30 cellular contexts compared by ENCODE assay signal in the genomic region with DNA sequence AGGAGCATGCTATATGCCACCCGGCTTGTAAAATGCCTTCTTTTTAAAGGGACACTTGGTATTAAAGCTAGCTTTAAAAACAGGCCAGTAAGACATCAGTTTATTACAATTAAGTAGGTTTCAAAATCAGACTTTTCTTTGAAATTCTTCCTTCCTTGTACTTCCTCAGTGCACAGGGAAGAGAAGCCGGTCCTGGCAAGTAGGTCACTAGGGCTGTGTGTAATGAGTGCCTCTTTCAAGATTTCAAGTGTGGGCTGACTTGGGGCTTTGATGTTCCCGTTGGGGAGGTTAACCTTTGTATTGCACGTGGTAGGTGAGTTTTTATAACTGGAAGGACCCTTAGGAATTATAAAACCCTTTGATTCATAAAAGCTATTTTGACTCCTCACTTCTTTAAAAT.
"Had no signal": no experiment of that assay in that cellular context is flagged by ENCODE, and none has a peak within 500 bp of the region (broad histone marks: within the 10 kb centered on the region; RNA-seq: fewer than 3 reads in every experiment).

No MANE protein-coding gene starts in this region.

- H3K9me3 Mint-ChIP-seq: activated naive CD4-positive, alpha-beta T cell treated with anti-CD3 and anti-CD28 coated beads for 36 hours; activated naive CD4-positive, alpha-beta T cell treated with anti-CD3 and anti-CD28 coated beads, Interleukin-2, amount 50 U/mL, for 24 hours; activated naive CD8-positive, alpha-beta T cell treated with anti-CD3 and anti-CD28 coated beads for 36 hours; activated naive CD8-positive, alpha-beta T cell treated with anti-CD3 and anti-CD28 coated beads, Interleukin-2, amount 50 U/mL, for 24 hours; activated T-cell treated with anti-CD3 and anti-CD28 coated beads, Interleukin-2, amount 50 U/mL, for 4 hours; effector memory CD8-positive, alpha-beta T cell had no signal

- H3K4me1 Mint-ChIP-seq: activated naive CD4-positive, alpha-beta T cell treated with anti-CD3 and anti-CD28 coated beads, Interleukin-2, amount 50 U/mL, for 24 hours had no signal

- DNase-seq: activated CD4-positive, alpha-beta memory T cell treated with anti-CD3 and anti-CD28 coated beads, Interleukin-2, amount 10 ng/mL, durations not matched to agents 7 days and 5 days; activated CD4-positive, alpha-beta T cell treated with anti-CD3 and anti-CD28 coated beads for 1 hour; activated CD4-positive, alpha-beta T cell treated with anti-CD3 and anti-CD28 coated beads for 4 hours; activated CD4-positive, alpha-beta T cell treated with anti-CD3 and anti-CD28 coated beads, Interleukin-2, amount 10 ng/mL, durations not matched to agents 7 days and 5 days; activated CD4-positive, alpha-beta T cell treated with anti-CD3 and anti-CD28 coated beads, Interleukin-2, amount 50 U/mL, for 4 hours; activated CD8-positive, alpha-beta memory T cell treated with anti-CD3 and anti-CD28 coated beads for 24 hours; activated effector memory CD4-positive, alpha-beta T cell treated with anti-CD3 and anti-CD28 coated beads, Interleukin-2, amount 50 U/mL, for 16 hours; activated naive CD4-positive, alpha-beta T cell treated with anti-CD3 and anti-CD28 coated beads for 36 hours; activated naive CD8-positive, alpha-beta T cell treated with anti-CD3 and anti-CD28 coated beads for 36 hours; activated naive CD8-positive, alpha-beta T cell treated with anti-CD3 and anti-CD28 coated beads, Interleukin-2, amount 50 U/mL, for 24 hours; activated T-cell treated with anti-CD3 and anti-CD28 coated beads, Interleukin-2, amount 50 U/mL, for 4 hours; adrenal gland; amygdala; aorta; caudate nucleus; cortex of kidney; dermis blood vessel endothelial cell; effector CD4-positive, alpha-beta T cell; effector memory CD8-positive, alpha-beta T cell; erythroblast; foreskin keratinocyte; gastrocnemius medialis; glutamatergic neuron; heart left ventricle; T-helper 2 cell had no signal

- H3K4me3 ChIP-seq: adrenal gland, esophagus muscularis mucosa, gastrocnemius medialis, heart left ventricle had no signal

- H3K27ac ChIP-seq: adrenal gland, esophagus muscularis mucosa, foreskin keratinocyte, gastrocnemius medialis, heart left ventricle, VCaP had no signal

- H3K36me3 Mint-ChIP-seq: activated naive CD8-positive, alpha-beta T cell treated with anti-CD3 and anti-CD28 coated beads for 36 hours had no signal

- ATAC-seq: activated naive CD8-positive, alpha-beta T cell treated with anti-CD3 and anti-CD28 coated beads, Interleukin-2, amount 50 U/mL, for 24 hours; effector memory CD8-positive, alpha-beta T cell; foreskin keratinocyte; gastrocnemius medialis; heart left ventricle; WTC11 had no signal

- H3K27ac Mint-ChIP-seq: activated CD4-positive, alpha-beta memory T cell treated with anti-CD3 and anti-CD28 coated beads, Interleukin-2, amount 10 ng/mL, durations not matched to agents 7 days and 5 days; activated CD4-positive, alpha-beta T cell treated with anti-CD3 and anti-CD28 coated beads, Interleukin-2, amount 10 ng/mL, durations not matched to agents 7 days and 5 days; activated naive CD4-positive, alpha-beta T cell treated with anti-CD3 and anti-CD28 coated beads for 36 hours; activated naive CD4-positive, alpha-beta T cell treated with anti-CD3 and anti-CD28 coated beads, Interleukin-2, amount 50 U/mL, for 24 hours; activated naive CD8-positive, alpha-beta T cell treated with anti-CD3 and anti-CD28 coated beads for 36 hours; activated naive CD8-positive, alpha-beta T cell treated with anti-CD3 and anti-CD28 coated beads, Interleukin-2, amount 50 U/mL, for 24 hours; activated T-helper 2 cell treated with anti-CD3 and anti-CD28 coated beads, Interferon-gamma antibody, Interleukin-2, Interleukin-4, amounts not matched to agents 10 μg/mL and 5 μg/mL and 100 μg/mL, durations not matched to agents 14 hours and 24 hours and 36 hours; effector memory CD8-positive, alpha-beta T cell; WTC11 had no signal

- H3K27me3 Mint-ChIP-seq: activated CD4-positive, alpha-beta memory T cell treated with anti-CD3 and anti-CD28 coated beads, Interleukin-2, amount 10 ng/mL, durations not matched to agents 7 days and 5 days; activated naive CD4-positive, alpha-beta T cell treated with anti-CD3 and anti-CD28 coated beads, Interleukin-2, amount 50 U/mL, for 24 hours; activated naive CD8-positive, alpha-beta T cell treated with anti-CD3 and anti-CD28 coated beads for 36 hours; effector memory CD8-positive, alpha-beta T cell had no signal

- H3K27me3 ChIP-seq: adrenal gland, esophagus muscularis mucosa, gastrocnemius medialis, heart left ventricle had no signal

- H3K4me1 ChIP-seq: foreskin keratinocyte, gastrocnemius medialis had no signal

- H3K4me3 Mint-ChIP-seq: activated CD4-positive, alpha-beta memory T cell treated with anti-CD3 and anti-CD28 coated beads, Interleukin-2, amount 10 ng/mL, durations not matched to agents 7 days and 5 days; activated CD4-positive, alpha-beta T cell treated with anti-CD3 and anti-CD28 coated beads, Interleukin-2, amount 10 ng/mL, durations not matched to agents 7 days and 5 days; activated naive CD4-positive, alpha-beta T cell treated with anti-CD3 and anti-CD28 coated beads for 36 hours; activated naive CD4-positive, alpha-beta T cell treated with anti-CD3 and anti-CD28 coated beads, Interleukin-2, amount 50 U/mL, for 24 hours; activated naive CD8-positive, alpha-beta T cell treated with anti-CD3 and anti-CD28 coated beads for 36 hours; activated naive CD8-positive, alpha-beta T cell treated with anti-CD3 and anti-CD28 coated beads, Interleukin-2, amount 50 U/mL, for 24 hours; activated T-cell treated with anti-CD3 and anti-CD28 coated beads, Interleukin-2, amount 50 U/mL, for 4 hours; effector memory CD8-positive, alpha-beta T cell; WTC11 had no signal

- H3K36me3 ChIP-seq: adrenal gland, esophagus muscularis mucosa, gastrocnemius medialis, heart left ventricle had no signal

- H3K9me3 ChIP-seq: adrenal gland, esophagus muscularis mucosa, gastrocnemius medialis, heart left ventricle had no signal
